ENCODE assay signal across 1 cellular context in the genomic region with DNA sequence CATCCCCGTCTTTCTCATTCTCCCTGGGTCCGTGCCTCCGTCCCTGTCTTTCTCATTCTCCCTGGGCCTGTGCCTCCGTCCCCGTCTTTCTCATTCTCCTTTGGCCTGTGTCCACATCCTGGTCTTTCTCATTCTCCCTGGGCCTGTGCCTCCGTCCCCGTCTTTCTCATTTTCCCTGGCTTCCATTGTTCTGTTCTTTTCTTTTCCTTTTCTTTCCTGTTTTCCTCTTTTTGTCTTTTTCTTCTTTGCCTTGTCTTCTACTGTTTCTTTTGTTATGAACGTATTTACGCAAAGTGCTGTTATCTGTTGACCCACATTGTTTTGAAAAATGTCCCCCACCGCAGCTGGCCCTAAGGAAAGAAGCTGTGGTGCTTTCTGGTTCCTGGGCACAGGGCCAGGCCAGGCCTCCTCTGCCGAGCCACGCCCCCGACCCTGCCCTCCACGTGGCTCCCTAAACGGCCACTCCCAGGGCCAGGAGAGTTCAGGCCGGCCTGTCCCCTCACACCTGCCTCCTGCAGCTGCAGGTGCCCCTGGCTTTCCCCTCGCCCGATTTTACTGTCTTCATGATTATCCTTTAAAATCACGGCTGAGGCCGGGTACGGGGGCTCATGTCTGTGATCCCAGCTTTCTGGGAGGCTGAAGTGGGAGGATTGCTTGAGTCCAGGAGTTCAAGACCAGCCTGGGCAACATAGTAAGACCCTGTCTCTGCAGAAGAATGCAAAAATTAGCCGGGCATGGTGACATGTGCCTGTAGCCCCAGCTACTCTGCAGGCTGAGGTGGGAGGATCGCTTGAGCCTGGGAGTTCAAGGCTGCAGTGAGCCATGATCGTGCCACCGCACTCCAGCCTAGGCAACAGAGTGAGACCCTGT.
A peak's percentile ranks its signal among the peaks of the same experiment; 100 is the strongest.
TF ChIP-seq lines count a peak whose summit lies in the region.

No MANE protein-coding gene starts in this region.

TF ChIP-seq in H1, 55 proteins besides CTCF, POLR2A, EP300 and RAD21:
- TF ChIP-seq SRF (IDR thresholded peaks at IDR 0.05; ENCODE audit: low read depth, low read length): no peak
- TF ChIP-seq, protein P1, sequence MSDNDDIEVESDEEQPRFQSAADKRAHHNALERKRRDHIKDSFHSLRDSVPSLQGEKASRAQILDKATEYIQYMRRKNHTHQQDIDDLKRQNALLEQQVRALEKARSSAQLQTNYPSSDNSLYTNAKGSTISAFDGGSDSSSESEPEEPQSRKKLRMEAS (IDR thresholded peaks at IDR 0.05): peak; percentile 63
